In the genomic region with DNA sequence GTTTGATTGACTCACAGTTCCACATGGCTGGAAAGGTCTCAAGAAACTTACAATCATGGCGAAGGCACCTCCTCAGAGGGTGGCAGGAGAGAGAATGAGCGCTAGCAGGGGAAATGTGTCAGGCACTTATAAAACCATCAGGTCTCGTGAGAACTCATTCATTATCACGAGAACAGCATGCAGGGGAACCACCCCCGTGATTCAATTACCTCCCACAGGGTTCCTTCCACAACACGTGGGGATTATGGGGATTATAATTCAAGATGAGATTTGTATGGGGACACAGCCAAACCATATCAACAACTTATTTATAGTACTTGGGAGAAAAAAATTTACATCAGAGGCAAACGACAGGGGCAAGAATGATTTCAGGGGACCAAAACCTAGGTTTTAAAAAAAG, we compare ENCODE assay signal across 26 cellular contexts. TPM values are rescaled to one million over a fixed set of nuclear protein-coding genes. Genes with fewer than 3 reads are reported as not detected.
DNase-seq lines count a peak whose midpoint lies in the region; ATAC-seq and TF ChIP-seq lines count a peak whose summit lies in the region.
"Had no signal": no experiment of that assay in that cellular context is flagged by ENCODE, and none has a peak within 500 bp of the region (broad histone marks: within the 10 kb centered on the region; RNA-seq: fewer than 3 reads in every experiment).

No MANE protein-coding gene starts in this region.

- H3K9me3 ChIP-seq in A673 (ENCODE audit: low read depth, low read length, poor library complexity, severe bottlenecking) = no peaks in the 10 kb centered on the region
- no peaks in the 10 kb centered on the region for H3K9me3 ChIP-seq in parathyroid adenoma (ENCODE audit: control insufficient read depth, low read length)
- H3K9me3 ChIP-seq: adrenal gland, neutrophil, right lobe of liver had no signal

- H3K79me2 ChIP-seq in parathyroid adenoma = no peaks in the 10 kb centered on the region

- H3K27me3 ChIP-seq in A673 (replicated peaks; ENCODE audit: insufficient read depth, low read depth, low read length, poor library complexity) (no peaks in the 10 kb centered on the region), parathyroid adenoma (ENCODE audit: control insufficient read depth, insufficient read depth, low read length) (no peaks in the 10 kb centered on the region)
- H3K27me3 ChIP-seq: adrenal gland, right lobe of liver had no signal

- no peak overlapping the region for H2AFZ ChIP-seq in parathyroid adenoma

- H3K4me1 ChIP-seq in A673 (ENCODE audit: insufficient read depth, low read length, poor library complexity, severe bottlenecking) (peaks cover 23% of the 10 kb centered on the region), parathyroid adenoma (peaks cover 22% of the 10 kb centered on the region)

- no peak for TF ChIP-seq CTCF in A673 (conservative IDR thresholded peaks at IDR 0.05; ENCODE audit: low read depth, low read length)
- no peak for TF ChIP-seq CTCF in cardiac fibroblast (IDR thresholded peaks at IDR 0.05; ENCODE audit: low read depth, low read length)
- no peak for TF ChIP-seq CTCF in parathyroid adenoma (IDR thresholded peaks at IDR 0.05)

- DNase-seq in A673 (ENCODE audit: low spot score) (peak; percentile 58), Daoy (ENCODE audit: low read depth) (peak; percentile 43), cardiac fibroblast (ENCODE audit: low read depth in 2 of 2) (peak; percentile 15 to 18)
- DNase-seq: activated CD8-positive, alpha-beta memory T cell treated with anti-CD3 and anti-CD28 coated beads, Interleukin-2, amount 50 U/mL, for 4 hours; activated effector memory CD4-positive, alpha-beta T cell treated with Interleukin-2 at 50 U/mL for 16 hours; adrenal gland; Calu3; central memory CD4-positive, alpha-beta T cell; effector CD8-positive, alpha-beta T cell; NCI-H1092 treated with DMSO at 0.1 percent for 48 hours; NCI-H2081 treated with DMSO at 0.1 percent for 48 hours; NCI-H748 treated with DMSO at 0.1 percent for 48 hours; right lobe of liver; stimulated activated CD4-positive, alpha-beta T cell treated with anti-CD3 and anti-CD28 coated beads, Interleukin-2, amount 100 ng/mL, for 24 hours; stimulated activated naive CD8-positive, alpha-beta T cell treated with anti-CD3 and anti-CD28 coated beads, Interleukin-15, amount 100 ng/mL, for 72 hours; T-helper 9 cell had no signal

- no peak overlapping the region for H3K9ac ChIP-seq in parathyroid adenoma

- POLR2A ChIA-PET in A673 (lab: Charles Lee; ENCODE audit: low non-redundant PET) = no interaction called here

- intact Hi-C loops in A673 (cut with micrococcal nuclease; ENCODE audit: unreplicated experiment) = no loop called here

- no TSS peak for BruUV-seq in A673 (replicated peaks; lab: Mats Ljungman, UMichigan)

- H3K27ac ChIP-seq in A673 (ENCODE audit: low read depth, low read length, poor library complexity, severe bottlenecking) (no peak overlapping the region), parathyroid adenoma (peak overlapping the region; percentile 95)
- H3K27ac ChIP-seq: adrenal gland, neutrophil, right lobe of liver, SK-N-MC had no signal

- H3K36me3 ChIP-seq in A673 (ENCODE audit: insufficient read depth, low read length, poor library complexity, severe bottlenecking) = no peaks in the 10 kb centered on the region
- H3K36me3 ChIP-seq in parathyroid adenoma (ENCODE audit: control insufficient read depth, insufficient read depth, low read length) = no peaks in the 10 kb centered on the region
- H3K36me3 ChIP-seq: adrenal gland, neutrophil, right lobe of liver had no signal

- ATAC-seq in GM19467 (IDR thresholded peaks at IDR 0.05; ENCODE audit: unreplicated experiment) = no peak
- ATAC-seq in HG02763 (IDR thresholded peaks at IDR 0.05; ENCODE audit: unreplicated experiment) = no peak
- no peak for ATAC-seq in GM18867 (IDR thresholded peaks at IDR 0.05; ENCODE audit: unreplicated experiment)
- ATAC-seq in GM19397 (IDR thresholded peaks at IDR 0.05; ENCODE audit: unreplicated experiment) = no peak
- ATAC-seq: activated CD4-positive, CD25-positive, alpha-beta regulatory T cell treated with anti-CD3 and anti-CD28 coated beads, Interleukin-2, amount 50 U/mL, for 24 hours; GM12878; right lobe of liver; stimulated activated naive CD8-positive, alpha-beta T cell treated with anti-CD3 and anti-CD28 coated beads, Interleukin-15, amount 100 ng/mL, for 72 hours had no signal

- CTCF ChIA-PET in A673 (lab: Charles Lee) = no interaction called here

- no peak overlapping the region for H3K4me3 ChIP-seq in A673 (ENCODE audit: low read depth, low read length, poor library complexity, severe bottlenecking)
- H3K4me3 ChIP-seq in cardiac fibroblast (replicated peaks in 1 of 2; ENCODE audit: low read depth in 2 of 2, low read length in 2 of 2) = no peak overlapping the region
- no peak overlapping the region for H3K4me3 ChIP-seq in parathyroid adenoma (ENCODE audit: low read depth, low read length)
- H3K4me3 ChIP-seq: adrenal gland, GM12878, right lobe of liver, SK-N-MC had no signal

- no peak overlapping the region for H3K4me2 ChIP-seq in parathyroid adenoma (ENCODE audit: low read length)

RNA-seq across cellular contexts. Expression of gene ME3, which starts 3.0 kb away (rescaled TPM):
- 6.9 and 7.6 TPM in 2 replicates for total RNA-seq in A673 (2021)
- total RNA-seq in Daoy (2014; rRNA removed; shearing (Covaris generic)) = 29.8 and 33.8 TPM in 2 replicates
- total RNA-seq: B cell had no signal
